2 cellular contexts compared by ENCODE assay signal in the genomic region with DNA sequence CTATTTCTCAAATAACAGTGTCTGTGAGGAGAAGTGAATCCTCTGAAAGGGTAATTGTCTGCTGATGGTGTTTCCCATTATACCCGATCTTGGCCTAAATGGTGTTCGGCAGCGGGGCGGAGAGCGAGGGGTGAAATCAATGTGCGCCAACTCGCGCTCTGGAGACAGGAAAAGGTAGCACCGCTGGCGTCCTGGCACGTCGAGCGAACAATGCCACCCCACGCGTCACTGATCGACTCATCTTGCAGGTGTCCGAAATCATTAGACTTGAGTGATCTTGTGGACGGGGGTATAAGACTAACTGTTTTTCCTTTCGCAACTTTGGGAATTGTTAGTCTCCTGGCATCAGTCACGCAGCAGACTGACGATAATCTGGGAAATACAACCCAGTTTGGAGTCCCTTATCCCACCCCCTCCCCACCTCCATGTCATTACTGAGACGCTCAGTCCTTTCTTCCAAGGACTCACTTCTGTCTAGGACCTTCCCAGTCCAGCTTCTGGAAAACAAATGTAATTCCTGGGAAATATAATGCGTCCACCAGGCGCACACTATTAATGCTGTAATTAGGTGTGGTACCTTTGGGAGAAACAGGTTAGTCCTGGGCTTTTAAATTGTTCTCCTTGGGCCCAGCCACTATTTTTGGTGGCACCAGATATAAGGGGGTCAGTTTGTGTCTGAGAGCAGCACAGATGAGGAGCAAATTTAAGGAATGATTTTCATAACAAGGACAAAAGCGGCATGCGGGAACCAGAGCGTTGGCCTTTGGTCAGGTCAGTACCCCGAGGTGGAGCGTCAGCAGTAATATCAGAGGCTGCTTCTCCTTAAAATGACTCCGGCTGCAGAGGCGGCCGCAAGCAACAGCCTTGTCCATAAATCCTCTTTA.
TF ChIP-seq lines count a peak whose summit lies in the region.

No MANE protein-coding gene starts in this region.

TF ChIP-seq in SK-N-SH, 30 proteins besides CTCF, POLR2A, EP300 and RAD21 (continued from another document):
- TF ChIP-seq FOXM1 (IDR thresholded peaks at IDR 0.05; ENCODE audit: low read depth) (no peak), MXI1 (IDR thresholded peaks at IDR 0.05; ENCODE audit: low read depth, low read length) (no peak), TEAD4 (IDR thresholded peaks at IDR 0.05; ENCODE audit: borderline replicate concordance, insufficient read depth) (no peak), RFX5 (IDR thresholded peaks at IDR 0.05; ENCODE audit: low read length) (no peak), MEF2A (IDR thresholded peaks at IDR 0.05; ENCODE audit: borderline replicate concordance, low read depth) (no peak), NRF1 (IDR thresholded peaks at IDR 0.05; ENCODE audit: low read depth, low read length) (no peak), POLR2AphosphoS5 (IDR thresholded peaks at IDR 0.05; ENCODE audit: low read depth, low read length) (no peak), JUND (IDR thresholded peaks at IDR 0.05) (no peak)

TF ChIP-seq in SK-N-SH treated with all-trans-retinoic acid at 6 μM for 48 hours, 23 proteins besides CTCF, POLR2A, EP300 and RAD21 (continued from another document):
- TF ChIP-seq, protein P1, sequence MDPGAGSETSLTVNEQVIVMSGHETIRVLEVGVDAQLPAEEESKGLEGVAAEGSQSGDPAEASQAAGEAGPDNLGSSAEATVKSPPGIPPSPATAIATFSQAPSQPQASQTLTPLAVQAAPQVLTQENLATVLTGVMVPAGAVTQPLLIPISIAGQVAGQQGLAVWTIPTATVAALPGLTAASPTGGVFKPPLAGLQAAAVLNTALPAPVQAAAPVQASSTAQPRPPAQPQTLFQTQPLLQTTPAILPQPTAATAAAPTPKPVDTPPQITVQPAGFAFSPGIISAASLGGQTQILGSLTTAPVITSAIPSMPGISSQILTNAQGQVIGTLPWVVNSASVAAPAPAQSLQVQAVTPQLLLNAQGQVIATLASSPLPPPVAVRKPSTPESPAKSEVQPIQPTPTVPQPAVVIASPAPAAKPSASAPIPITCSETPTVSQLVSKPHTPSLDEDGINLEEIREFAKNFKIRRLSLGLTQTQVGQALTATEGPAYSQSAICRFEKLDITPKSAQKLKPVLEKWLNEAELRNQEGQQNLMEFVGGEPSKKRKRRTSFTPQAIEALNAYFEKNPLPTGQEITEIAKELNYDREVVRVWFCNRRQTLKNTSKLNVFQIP (CRISPR knock-in tag; IDR thresholded peaks at IDR 0.05; ENCODE audit: borderline replicate concordance, low read depth) = no peak
- no peak for TF ChIP-seq TCF4 (CRISPR knock-in tag; IDR thresholded peaks at IDR 0.05; ENCODE audit: borderline replicate concordance)
- TF ChIP-seq ZFP30 (CRISPR knock-in tag; IDR thresholded peaks at IDR 0.05) = no peak
- no peak for TF ChIP-seq TOX (CRISPR knock-in tag; IDR thresholded peaks at IDR 0.05; ENCODE audit: borderline replicate concordance)
- TF ChIP-seq PPARA (CRISPR knock-in tag; IDR thresholded peaks at IDR 0.05; ENCODE audit: borderline replicate concordance) = no peak
- TF ChIP-seq, protein P2, sequence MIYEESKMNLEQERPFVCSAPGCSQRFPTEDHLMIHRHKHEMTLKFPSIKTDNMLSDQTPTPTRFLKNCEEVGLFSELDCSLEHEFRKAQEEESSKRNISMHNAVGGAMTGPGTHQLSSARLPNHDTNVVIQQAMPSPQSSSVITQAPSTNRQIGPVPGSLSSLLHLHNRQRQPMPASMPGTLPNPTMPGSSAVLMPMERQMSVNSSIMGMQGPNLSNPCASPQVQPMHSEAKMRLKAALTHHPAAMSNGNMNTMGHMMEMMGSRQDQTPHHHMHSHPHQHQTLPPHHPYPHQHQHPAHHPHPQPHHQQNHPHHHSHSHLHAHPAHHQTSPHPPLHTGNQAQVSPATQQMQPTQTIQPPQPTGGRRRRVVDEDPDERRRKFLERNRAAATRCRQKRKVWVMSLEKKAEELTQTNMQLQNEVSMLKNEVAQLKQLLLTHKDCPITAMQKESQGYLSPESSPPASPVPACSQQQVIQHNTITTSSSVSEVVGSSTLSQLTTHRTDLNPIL (CRISPR knock-in tag; IDR thresholded peaks at IDR 0.05; ENCODE audit: low read depth) = no peak
- TF ChIP-seq TSHZ2 (CRISPR knock-in tag; IDR thresholded peaks at IDR 0.05) = no peak
- no peak for TF ChIP-seq ISL1 (CRISPR knock-in tag; IDR thresholded peaks at IDR 0.05)
- no peak for TF ChIP-seq ZFP3 (CRISPR knock-in tag; IDR thresholded peaks at IDR 0.05)
- TF ChIP-seq ZC3H10 (CRISPR knock-in tag; IDR thresholded peaks at IDR 0.05) = no peak
- no peak for TF ChIP-seq ARNTL (CRISPR knock-in tag; IDR thresholded peaks at IDR 0.05; ENCODE audit: borderline replicate concordance, low read depth)
